8 cellular contexts compared by ENCODE assay signal in the genomic region with DNA sequence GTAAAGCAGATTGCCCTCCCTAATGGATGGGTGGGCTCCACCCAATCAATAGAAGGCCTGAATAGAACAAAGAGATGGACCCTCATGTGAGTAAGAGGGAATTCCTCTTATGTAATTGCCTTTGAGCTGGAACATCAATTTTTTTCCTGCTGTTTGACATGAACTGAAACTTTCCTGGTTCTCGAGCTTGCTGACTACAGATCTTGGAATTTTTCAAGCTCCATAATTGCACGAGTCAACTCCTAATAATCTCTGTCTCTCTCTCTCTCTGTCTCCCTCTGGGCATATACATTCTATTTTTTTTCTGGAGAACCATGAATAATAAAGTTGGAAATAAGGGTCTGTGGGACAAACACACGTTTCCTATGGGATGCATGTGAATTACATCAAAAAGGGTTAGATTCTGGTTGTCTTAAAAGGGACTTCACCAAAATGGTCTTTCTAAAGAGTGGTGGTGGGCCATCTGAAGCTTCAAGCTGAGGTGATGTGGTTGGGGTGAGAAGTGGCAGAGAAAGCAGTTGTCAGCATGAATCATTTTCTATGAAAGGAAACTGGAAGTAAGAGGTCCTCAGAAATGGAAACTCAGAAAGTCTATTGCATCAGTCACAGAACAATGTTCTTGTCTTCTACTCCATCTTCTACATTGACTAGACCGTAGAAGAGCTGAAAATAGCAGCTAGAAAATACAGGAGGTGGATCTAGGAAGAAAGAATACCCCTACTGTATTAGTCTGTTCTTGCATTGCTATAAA. TPM values are rescaled to one million over a fixed set of nuclear protein-coding genes. Genes with fewer than 3 reads are reported as not detected.
A peak's percentile ranks its signal among the peaks of the same experiment; 100 is the strongest.
DNase-seq lines count a peak whose midpoint lies in the region; ATAC-seq and TF ChIP-seq lines count a peak whose summit lies in the region.

No MANE protein-coding gene starts in this region.

- in situ Hi-C loops in astrocyte of the spinal cord (cut with HindIII; ENCODE audit: low sequenced_read_pairs): no loop called here

- H3K27me3 Mint-ChIP-seq in progenitor cell of endocrine pancreas: peaks cover 4% of the 10 kb centered on the region

- H3K4me1 Mint-ChIP-seq in progenitor cell of endocrine pancreas (ENCODE audit: low read depth): peaks cover 12% of the 10 kb centered on the region

- TF ChIP-seq CTCF in astrocyte of the spinal cord (IDR thresholded peaks at IDR 0.05; ENCODE audit: low read depth, low read length) (no peak), progenitor cell of endocrine pancreas (IDR thresholded peaks at IDR 0.05; ENCODE audit: unreplicated experiment) (no peak)

- peak; percentile 35 for DNase-seq in AG08395 (ENCODE audit: low spot score)
- peak; percentile 26 for DNase-seq in HS-5 (ENCODE audit: low read depth)
- DNase-seq in astrocyte of the spinal cord (ENCODE audit: low read depth, low spot score): peak; percentile 18
- DNase-seq in retina: no peak
- DNase-seq in progenitor cell of endocrine pancreas (ENCODE audit: low spot score, unreplicated experiment): no peak
- no peak for DNase-seq in DMS 273 (lab: John Stamatoyannopoulos, UW; ENCODE audit: unreplicated experiment)
- DNase-seq in NCI-H187 treated with DMSO at 0.1 percent for 48 hours (lab: John Stamatoyannopoulos, UW): no peak

- no peaks in the 10 kb centered on the region for H3K9me3 Mint-ChIP-seq in progenitor cell of endocrine pancreas (ENCODE audit: low read depth)

- no peak overlapping the region for H3K27ac Mint-ChIP-seq in progenitor cell of endocrine pancreas

- H3K4me3 Mint-ChIP-seq in progenitor cell of endocrine pancreas (ENCODE audit: low read depth): no peak overlapping the region

- ATAC-seq in GM19455 (IDR thresholded peaks at IDR 0.05; ENCODE audit: unreplicated experiment): peak; percentile 69

- no peaks in the 10 kb centered on the region for H3K36me3 Mint-ChIP-seq in progenitor cell of endocrine pancreas (ENCODE audit: insufficient read depth)

- H3K4me3 ChIP-seq in astrocyte of the spinal cord (ENCODE audit: low read depth, low read length): no peak overlapping the region

RNA-seq across cellular contexts. Expression of a gene that starts 47.0 kb away (rescaled TPM):
- total RNA-seq in progenitor cell of endocrine pancreas: 22.3 and 29.3 TPM in 2 replicates

RNA-seq across cellular contexts. Expression of a gene that starts 51.3 kb away (rescaled TPM):
- total RNA-seq in progenitor cell of endocrine pancreas: 74.1 and 77.1 TPM in 2 replicates

Comparison
In these comparisons a context has a peak if more than half of its experiments do, and no peak if none do; other contexts are left out.
1. DNase-seq: peak in AG08395 (single experiment), HS-5 (single experiment) and astrocyte of the spinal cord (single experiment); none in retina (single experiment), progenitor cell of endocrine pancreas (single experiment), DMS 273 (single experiment) and NCI-H187 treated with DMSO at 0.1 percent for 48 hours (single experiment).